Comparison of ENCODE assay signal across 16 cellular contexts in the genomic region with DNA sequence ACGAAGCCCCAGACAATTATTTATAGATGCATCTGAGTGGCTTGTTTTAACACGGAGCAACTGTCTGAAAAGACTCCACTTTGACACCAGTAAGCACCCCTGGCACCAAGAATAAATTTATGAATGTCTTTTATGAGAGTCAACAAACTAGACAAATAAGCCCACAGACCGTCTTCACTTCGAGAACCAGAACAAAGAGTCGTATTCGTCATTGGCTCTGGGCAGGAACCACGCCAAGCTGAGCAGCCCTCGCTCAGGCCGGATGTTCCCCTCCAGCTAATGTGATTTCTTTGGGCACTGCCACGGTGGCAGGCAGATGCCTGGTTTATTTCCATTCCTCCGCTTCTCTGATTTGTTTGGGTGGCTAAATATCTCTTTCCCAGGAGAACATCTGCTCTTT.
A peak's percentile ranks its signal among the peaks of the same experiment; 100 is the strongest.
DNase-seq lines count a peak whose midpoint lies in the region; ATAC-seq and TF ChIP-seq lines count a peak whose summit lies in the region.
"Had no signal": no experiment of that assay in that cellular context is flagged by ENCODE, and none has a peak within 500 bp of the region (broad histone marks: within the 10 kb centered on the region; RNA-seq: fewer than 3 reads in every experiment).

No MANE protein-coding gene starts in this region.

- peak overlapping the region; percentile 6 for H2BK15ac ChIP-seq in mesenchymal stem cell (ENCODE audit: low read depth, poor library complexity, severe bottlenecking)

- no peak overlapping the region for H3K18ac ChIP-seq in mesenchymal stem cell (ENCODE audit: low read depth in 1 of 2, low read length in 2 of 2)

- no peak overlapping the region for H3K4me3 ChIP-seq in mesenchymal stem cell (ENCODE audit: insufficient read depth in 1 of 2, low read depth in 1 of 2, low read length in 2 of 2)
- no peak overlapping the region for H3K4me3 ChIP-seq in transverse colon
- H3K4me3 ChIP-seq: uterus had no signal

- no peak overlapping the region for H4K91ac ChIP-seq in mesenchymal stem cell (ENCODE audit: low read length)

- H3K36me3 ChIP-seq in mesenchymal stem cell (ENCODE audit: control insufficient read depth in 1 of 2, insufficient read depth in 2 of 2, low read depth in 1 of 2, low read length in 2 of 2): no peaks in the 10 kb centered on the region
- no peaks in the 10 kb centered on the region for H3K36me3 ChIP-seq in transverse colon
- H3K36me3 ChIP-seq: uterus had no signal

- DNase-seq in AG08395 (ENCODE audit: low spot score) (peak; percentile 69), EH (ENCODE audit: low read depth) (peak; percentile 53), mesenchymal stem cell (no peak), transverse colon (no peak), NCI-H446 (lab: John Stamatoyannopoulos, UW) (no peak), putamen (ENCODE audit: low spot score) (no peak)
- DNase-seq: ACHN; activated CD8-positive, alpha-beta T cell treated with anti-CD3 and anti-CD28 coated beads for 36 hours; cerebellar nuclear complex; glutamatergic neuron; small intestine; uterus had no signal

- no peak for TF ChIP-seq POLR2A in transverse colon (IDR thresholded peaks at IDR 0.05)

- no peak for ATAC-seq in HG03442 (IDR thresholded peaks at IDR 0.05; ENCODE audit: unreplicated experiment)
- ATAC-seq: activated CD8-positive, alpha-beta T cell treated with anti-CD3 and anti-CD28 coated beads for 36 hours; Panc1; stimulated activated effector memory CD8-positive, alpha-beta T cell treated with anti-CD3 and anti-CD28 coated beads, Interleukin-12 subunit alpha, Interleukin-12 subunit beta, amount 100 ng/mL, for 72 hours had no signal

- H2BK120ac ChIP-seq in mesenchymal stem cell (ENCODE audit: low read depth, low read length): no peak overlapping the region

- no peaks in the 10 kb centered on the region for H3K27me3 ChIP-seq in mesenchymal stem cell (ENCODE audit: control insufficient read depth in 1 of 2, insufficient read depth in 1 of 2, low read length in 2 of 2)
- no peaks in the 10 kb centered on the region for H3K27me3 ChIP-seq in transverse colon
- H3K27me3 ChIP-seq: uterus had no signal

- H3K9ac ChIP-seq in mesenchymal stem cell (ENCODE audit: low read length): no peak overlapping the region

- H3K4ac ChIP-seq in mesenchymal stem cell (ENCODE audit: low read depth in 1 of 2, low read length in 2 of 2): no peak overlapping the region

- H2BK12ac ChIP-seq in mesenchymal stem cell (ENCODE audit: low read length in 2 of 2): no peak overlapping the region

- WGBS in mesenchymal stem cell: 84% methylated on average over 10 of the region's 11 CpGs
- 41 to 52% methylated on average over 5 to 11 of the region's 11 CpGs for WGBS in transverse colon (ENCODE audit: low coverage in 1 of 2), 2 donors

- in situ Hi-C loops in transverse colon (cut with MboI; ENCODE audit: low pct_ligation_motif_present in 1 of 4, low pct_unique_long_range_greater_than_20kb in 1 of 4, low sequenced_read_pairs in 3 of 4): no loop called here

- H3K27ac ChIP-seq in VCaP (peak overlapping the region; percentile 70), mesenchymal stem cell (ENCODE audit: low read length, poor library complexity, severe bottlenecking) (no peak overlapping the region), transverse colon (peak overlapping the region in 2 of 4 donors; percentile 9 to 25)
- H3K27ac ChIP-seq: uterus had no signal

- no peaks in the 10 kb centered on the region for H3K79me1 ChIP-seq in mesenchymal stem cell (replicated peaks; ENCODE audit: low read length, poor library complexity, severe bottlenecking)

- no peak for TF ChIP-seq EP300 in transverse colon (IDR thresholded peaks at IDR 0.05; ENCODE audit: low read depth)

- H2AK5ac ChIP-seq in mesenchymal stem cell (ENCODE audit: low read length, severe bottlenecking): no peak overlapping the region

- H3K4me2 ChIP-seq in mesenchymal stem cell (ENCODE audit: low read length, poor library complexity, severe bottlenecking): no peak overlapping the region

- H3K9me3 ChIP-seq in mesenchymal stem cell (ENCODE audit: control insufficient read depth, low read length): peaks cover 31% of the 10 kb centered on the region
- H3K9me3 ChIP-seq in transverse colon: peaks cover 0 to 3% of the 10 kb centered on the region in 2 donors
- H3K9me3 ChIP-seq: uterus had no signal

- no peak overlapping the region for H3K14ac ChIP-seq in mesenchymal stem cell (ENCODE audit: low read length in 2 of 2)

- H3K4me1 ChIP-seq in mesenchymal stem cell (ENCODE audit: control insufficient read depth, insufficient read depth, low read depth, low read length) (no peaks in the 10 kb centered on the region), transverse colon (no peaks in the 10 kb centered on the region)
- H3K4me1 ChIP-seq: uterus had no signal

- intact Hi-C loops in transverse colon (cut with DNase I; ENCODE audit: low total_unique reads): loop anchor here (5.0 kb wide), 1 partner anchor 1357 kb away; no protein-coding TSS in a partner anchor

- no peak overlapping the region for H2BK5ac ChIP-seq in mesenchymal stem cell (ENCODE audit: low read depth, low read length, poor library complexity, severe bottlenecking)

- no peak overlapping the region for H2AFZ ChIP-seq in mesenchymal stem cell (ENCODE audit: low read depth, low read length)

- no peak for TF ChIP-seq CTCF in VCaP (conservative IDR thresholded peaks at IDR 0.05)
- TF ChIP-seq CTCF in transverse colon (IDR thresholded peaks at IDR 0.05): no peak

- H3K23ac ChIP-seq in mesenchymal stem cell (ENCODE audit: low read length in 2 of 2): no peak overlapping the region

- no peak overlapping the region for H4K8ac ChIP-seq in mesenchymal stem cell (ENCODE audit: low read length)

Comparison
In these comparisons a context has a peak if more than half of its experiments do, and no peak if none do; other contexts are left out.
1. DNase-seq: peak in AG08395 (single experiment) and EH (single experiment); none in mesenchymal stem cell (single experiment), transverse colon (single experiment), NCI-H446 (0 of 2) and putamen (single experiment).